Comparison of ENCODE assay signal across 22 cellular contexts in genomic region chr3:124299831-124300230, GRCh38.
"Had no signal": no experiment of that assay in that cellular context is flagged by ENCODE, and none has a peak within 500 bp of the region (broad histone marks: within the 10 kb centered on the region; RNA-seq: fewer than 3 reads in every experiment).

No MANE protein-coding gene starts in this region.

- H3K36me3 ChIP-seq: colonic mucosa, esophagus squamous epithelium, heart right ventricle, neutrophil, pancreas, right lobe of liver, thoracic aorta, tibial nerve, upper lobe of left lung, uterus had no signal

- H3K4me3 ChIP-seq: colonic mucosa, esophagus squamous epithelium, heart right ventricle, lung, mucosa of descending colon, pancreas, right lobe of liver, thoracic aorta, tibial nerve, upper lobe of left lung, uterus had no signal

- H3K27ac ChIP-seq: colonic mucosa, esophagus squamous epithelium, heart right ventricle, neutrophil, pancreas, right lobe of liver, tibial nerve, upper lobe of left lung, uterus had no signal

- DNase-seq: colonic mucosa; dermis blood vessel endothelial cell; effector memory CD4-positive, alpha-beta T cell; erythroblast; esophagus squamous epithelium; foreskin melanocyte; glutamatergic neuron; heart right ventricle; hippocampal formation; mucosa of descending colon; naive B cell; pancreas; right lobe of liver; small intestine; stimulated activated CD4-positive, alpha-beta T cell treated with anti-CD3 and anti-CD28 coated beads, Interleukin-15, amount 100 ng/mL, for 24 hours; stimulated activated CD4-positive, alpha-beta T cell treated with anti-CD3 and anti-CD28 coated beads, Interleukin-2, amount 100 ng/mL, for 48 hours; upper lobe of left lung; uterus had no signal

- H3K4me1 ChIP-seq: colonic mucosa, pancreas, right lobe of liver, uterus had no signal

- H3K27me3 ChIP-seq: colonic mucosa, esophagus squamous epithelium, heart right ventricle, pancreas, right lobe of liver, tibial nerve, upper lobe of left lung, uterus had no signal

- H3K9me3 ChIP-seq: colonic mucosa, esophagus squamous epithelium, heart right ventricle, mucosa of descending colon, neutrophil, pancreas, right lobe of liver, thoracic aorta, upper lobe of left lung, uterus had no signal
